22 cellular contexts compared by ENCODE assay signal in genomic region chr17:3937359-3937758, GRCh38. TPM values are rescaled to one million over a fixed set of nuclear protein-coding genes. Genes with fewer than 3 reads are reported as not detected.
A peak's percentile ranks its signal among the peaks of the same experiment; 100 is the strongest.
DNase-seq lines count a peak whose midpoint lies in the region; ATAC-seq and FAIRE-seq lines count a peak whose summit lies in the region.
"Had no signal": no experiment of that assay in that cellular context is flagged by ENCODE, and none has a peak within 500 bp of the region (broad histone marks: within the 10 kb centered on the region; RNA-seq: fewer than 3 reads in every experiment).

No MANE protein-coding gene starts in this region.

- H3K36me3 ChIP-seq in naive thymus-derived CD4-positive, alpha-beta T cell (ENCODE audit: control insufficient read depth in 2 of 3, insufficient read depth in 3 of 3, low read length in 3 of 3): peaks cover 24 to 92% (median 32%) of the 10 kb centered on the region in 3 experiments
- H3K36me3 ChIP-seq: SJSA1 had no signal

- H3K36me3 Mint-ChIP-seq in activated naive CD4-positive, alpha-beta T cell treated with anti-CD3 and anti-CD28 coated beads, Interleukin-2, amount 50 U/mL, for 24 hours: peaks cover 12% of the 10 kb centered on the region
- H3K36me3 Mint-ChIP-seq in activated CD8-positive, alpha-beta T cell treated with anti-CD3 and anti-CD28 coated beads, Interleukin-2, amount 10 ng/mL, durations not matched to agents 7 days and 5 days (ENCODE audit: low read depth): peaks cover 70% of the 10 kb centered on the region
- peaks cover 12 to 44% (median 25%) of the 10 kb centered on the region in 5 donors for H3K36me3 Mint-ChIP-seq in naive thymus-derived CD4-positive, alpha-beta T cell
- peaks cover 91% of the 10 kb centered on the region for H3K36me3 Mint-ChIP-seq in activated T-cell treated with anti-CD3 and anti-CD28 coated beads, Interleukin-2, amount 50 U/mL, for 24 hours (ENCODE audit: low read depth)

- no peaks in the 10 kb centered on the region for H3K27me3 ChIP-seq in naive thymus-derived CD4-positive, alpha-beta T cell (ENCODE audit: control insufficient read depth in 2 of 2, insufficient read depth in 2 of 2, low read length in 2 of 2)
- H3K27me3 ChIP-seq: SJSA1 had no signal

- peak; percentile 76 for FAIRE-seq in HTR-8/SVneo (lab: Jason Lieb, UNC)
- FAIRE-seq: G401.6, GM12892, HepG2, RCC 7860 had no signal

- DNase-seq in activated naive CD4-positive, alpha-beta T cell treated with anti-CD3 and anti-CD28 coated beads, Interleukin-2, amount 50 U/mL, for 16 hours: no peak
- DNase-seq in HTR-8/SVneo (ENCODE audit: insufficient read length, low spot score) (no peak), substantia nigra (lab: John Stamatoyannopoulos, UW) (no peak)
- DNase-seq in activated CD8-positive, alpha-beta T cell treated with anti-CD3 and anti-CD28 coated beads, Interleukin-2, amount 10 ng/mL, durations not matched to agents 7 days and 5 days: no peak
- no peak for DNase-seq in naive thymus-derived CD4-positive, alpha-beta T cell
- DNase-seq in activated T-cell treated with anti-CD3 and anti-CD28 coated beads, Interleukin-2, amount 50 U/mL, for 24 hours: no peak
- DNase-seq: CD4-positive, CD25-positive, alpha-beta regulatory T cell; GM23248; H9; HFFc6; NCI-H187; NCI-H446 treated with DMSO at 0.1 percent for 48 hours; NCI-H526 treated with DMSO at 0.1 percent for 48 hours; OCI-M1 had no signal

- H3K27ac ChIP-seq in naive thymus-derived CD4-positive, alpha-beta T cell (ENCODE audit: low read depth, low read length): no peak overlapping the region
- no peak overlapping the region for H3K27ac ChIP-seq in substantia nigra (ENCODE audit: low read depth, low read length, poor library complexity, severe bottlenecking)
- H3K27ac ChIP-seq: GM23248, SJSA1 had no signal

- POLR2A ChIA-PET in activated CD8-positive, alpha-beta T cell treated with anti-CD3 and anti-CD28 coated beads, Interleukin-2, amount 10 ng/mL, durations not matched to agents 7 days and 5 days (lab: Charles Lee): no interaction called here
- POLR2A ChIA-PET in naive thymus-derived CD4-positive, alpha-beta T cell (lab: Charles Lee): no interaction called here

- H3K4me3 Mint-ChIP-seq in activated naive CD4-positive, alpha-beta T cell treated with anti-CD3 and anti-CD28 coated beads, Interleukin-2, amount 50 U/mL, for 24 hours: no peak overlapping the region
- no peak overlapping the region for H3K4me3 Mint-ChIP-seq in activated CD8-positive, alpha-beta T cell treated with anti-CD3 and anti-CD28 coated beads, Interleukin-2, amount 10 ng/mL, durations not matched to agents 7 days and 5 days
- H3K4me3 Mint-ChIP-seq in naive thymus-derived CD4-positive, alpha-beta T cell: no peak overlapping the region
- no peak overlapping the region for H3K4me3 Mint-ChIP-seq in activated T-cell treated with anti-CD3 and anti-CD28 coated beads, Interleukin-2, amount 50 U/mL, for 24 hours
- H3K4me3 Mint-ChIP-seq: HFFc6 had no signal

- no peak for ATAC-seq in activated CD8-positive, alpha-beta T cell treated with anti-CD3 and anti-CD28 coated beads, Interleukin-2, amount 10 ng/mL, durations not matched to agents 7 days and 5 days
- ATAC-seq in naive thymus-derived CD4-positive, alpha-beta T cell: no peak
- no peak for ATAC-seq in HG03469 (IDR thresholded peaks at IDR 0.05; ENCODE audit: unreplicated experiment)
- ATAC-seq: HepG2 had no signal

- CTCF ChIA-PET in activated CD8-positive, alpha-beta T cell treated with anti-CD3 and anti-CD28 coated beads, Interleukin-2, amount 10 ng/mL, durations not matched to agents 7 days and 5 days (lab: Charles Lee): no interaction called here
- CTCF ChIA-PET in naive thymus-derived CD4-positive, alpha-beta T cell (lab: Charles Lee): no interaction called here

- H3K27me3 Mint-ChIP-seq in activated naive CD4-positive, alpha-beta T cell treated with anti-CD3 and anti-CD28 coated beads, Interleukin-2, amount 50 U/mL, for 24 hours: no peaks in the 10 kb centered on the region
- H3K27me3 Mint-ChIP-seq in activated CD8-positive, alpha-beta T cell treated with anti-CD3 and anti-CD28 coated beads, Interleukin-2, amount 10 ng/mL, durations not matched to agents 7 days and 5 days (ENCODE audit: low read depth): no peaks in the 10 kb centered on the region
- H3K27me3 Mint-ChIP-seq in naive thymus-derived CD4-positive, alpha-beta T cell: no peaks in the 10 kb centered on the region
- no peaks in the 10 kb centered on the region for H3K27me3 Mint-ChIP-seq in activated T-cell treated with anti-CD3 and anti-CD28 coated beads, Interleukin-2, amount 50 U/mL, for 24 hours
- H3K27me3 Mint-ChIP-seq: CD4-positive, CD25-positive, alpha-beta regulatory T cell had no signal

- no peaks in the 10 kb centered on the region for H3K9me3 Mint-ChIP-seq in activated naive CD4-positive, alpha-beta T cell treated with anti-CD3 and anti-CD28 coated beads, Interleukin-2, amount 50 U/mL, for 24 hours
- no peaks in the 10 kb centered on the region for H3K9me3 Mint-ChIP-seq in activated CD8-positive, alpha-beta T cell treated with anti-CD3 and anti-CD28 coated beads, Interleukin-2, amount 10 ng/mL, durations not matched to agents 7 days and 5 days (ENCODE audit: insufficient read depth)
- no peaks in the 10 kb centered on the region for H3K9me3 Mint-ChIP-seq in naive thymus-derived CD4-positive, alpha-beta T cell
- no peaks in the 10 kb centered on the region for H3K9me3 Mint-ChIP-seq in activated T-cell treated with anti-CD3 and anti-CD28 coated beads, Interleukin-2, amount 50 U/mL, for 24 hours
- H3K9me3 Mint-ChIP-seq: H9, HFFc6 had no signal

- peak overlapping the region; percentile 30 for H3K27ac Mint-ChIP-seq in activated naive CD4-positive, alpha-beta T cell treated with anti-CD3 and anti-CD28 coated beads, Interleukin-2, amount 50 U/mL, for 24 hours
- peak overlapping the region; percentile 9 for H3K27ac Mint-ChIP-seq in activated CD8-positive, alpha-beta T cell treated with anti-CD3 and anti-CD28 coated beads, Interleukin-2, amount 10 ng/mL, durations not matched to agents 7 days and 5 days
- H3K27ac Mint-ChIP-seq in naive thymus-derived CD4-positive, alpha-beta T cell: peak overlapping the region in 5 of 9 donors; percentile 52 to 80 (median 75)
- no peak overlapping the region for H3K27ac Mint-ChIP-seq in activated T-cell treated with anti-CD3 and anti-CD28 coated beads, Interleukin-2, amount 50 U/mL, for 24 hours
- H3K27ac Mint-ChIP-seq: HFFc6 had no signal

- H3K4me1 Mint-ChIP-seq in activated naive CD4-positive, alpha-beta T cell treated with anti-CD3 and anti-CD28 coated beads, Interleukin-2, amount 50 U/mL, for 24 hours: no peaks in the 10 kb centered on the region
- H3K4me1 Mint-ChIP-seq in activated CD8-positive, alpha-beta T cell treated with anti-CD3 and anti-CD28 coated beads, Interleukin-2, amount 10 ng/mL, durations not matched to agents 7 days and 5 days (ENCODE audit: low read depth): no peaks in the 10 kb centered on the region
- peaks cover 0 to 4% (median 0%) of the 10 kb centered on the region in 7 donors for H3K4me1 Mint-ChIP-seq in naive thymus-derived CD4-positive, alpha-beta T cell
- H3K4me1 Mint-ChIP-seq in activated T-cell treated with anti-CD3 and anti-CD28 coated beads, Interleukin-2, amount 50 U/mL, for 24 hours (ENCODE audit: low read depth): no peaks in the 10 kb centered on the region

- intact Hi-C loops in naive thymus-derived CD4-positive, alpha-beta T cell (cut with micrococcal nuclease): no loop called here

- no peaks in the 10 kb centered on the region for H3K4me1 ChIP-seq in naive thymus-derived CD4-positive, alpha-beta T cell (ENCODE audit: control insufficient read depth in 2 of 2, insufficient read depth in 2 of 2, low read length in 2 of 2)

- no peak overlapping the region for H3K4me3 ChIP-seq in naive thymus-derived CD4-positive, alpha-beta T cell (ENCODE audit: low read length)
- H3K4me3 ChIP-seq: GM23248, SJSA1 had no signal

- no peaks in the 10 kb centered on the region for H3K9me3 ChIP-seq in naive thymus-derived CD4-positive, alpha-beta T cell (ENCODE audit: control insufficient read depth in 2 of 3, low read length in 3 of 3)
- H3K9me3 ChIP-seq: SJSA1 had no signal

RNA-seq across cellular contexts. Expression of gene P2RX1, which starts 21.1 kb away (rescaled TPM):
- 1 to 10 TPM; 1.1 TPM for total RNA-seq in activated CD8-positive, alpha-beta T cell treated with anti-CD3 and anti-CD28 coated beads, Interleukin-2, amount 10 ng/mL, durations not matched to agents 7 days and 5 days
- 10 to 100 TPM in 1 of 5 experiments, 1 to 10 TPM in 1, under 1 TPM in 2, not detected in 1; 0.27 to 53.7 (median 2.7) TPM for total RNA-seq in naive thymus-derived CD4-positive, alpha-beta T cell
- polyA plus RNA-seq in naive thymus-derived CD4-positive, alpha-beta T cell: not detected
- total RNA-seq: Daoy, GM23248, H9 had no signal
- polyA plus RNA-seq: CD4-positive, CD25-positive, alpha-beta regulatory T cell; GM23248 had no signal

RNA-seq across cellular contexts. Expression of gene ATP2A3, which starts 26.9 kb away (rescaled TPM):
- 100 to 1,000 TPM; 341 to 354 TPM for total RNA-seq in activated CD8-positive, alpha-beta T cell treated with anti-CD3 and anti-CD28 coated beads, Interleukin-2, amount 10 ng/mL, durations not matched to agents 7 days and 5 days
- total RNA-seq in naive thymus-derived CD4-positive, alpha-beta T cell: 100 to 1,000 TPM; 148 to 260 (median 237) TPM
- 100 to 1,000 TPM in 1 of 2 donors, 10 to 100 TPM in 1; 46.6 to 104 TPM for polyA plus RNA-seq in naive thymus-derived CD4-positive, alpha-beta T cell
- total RNA-seq: HepG2 had no signal

RNA-seq across cellular contexts. Expression of gene CAMKK1, which starts 44.5 kb away (rescaled TPM):
- 1 to 10 TPM; 3.3 to 4.0 TPM for total RNA-seq in activated CD8-positive, alpha-beta T cell treated with anti-CD3 and anti-CD28 coated beads, Interleukin-2, amount 10 ng/mL, durations not matched to agents 7 days and 5 days
- 10 to 100 TPM in 2 of 5 experiments, 1 to 10 TPM in 3; 4.8 to 12.5 (median 6.3) TPM for total RNA-seq in naive thymus-derived CD4-positive, alpha-beta T cell
- 1 to 10 TPM; 2.3 to 3.2 TPM for polyA plus RNA-seq in naive thymus-derived CD4-positive, alpha-beta T cell
